ENCODE assay signal across 34 cellular contexts in genomic region chr15:91444656-91445055, GRCh38.
"Had no signal": no experiment of that assay in that cellular context is flagged by ENCODE, and none has a peak within 500 bp of the region (broad histone marks: within the 10 kb centered on the region; RNA-seq: fewer than 3 reads in every experiment).

No MANE protein-coding gene starts in this region.

- H3K4me1 Mint-ChIP-seq: activated CD8-positive, alpha-beta memory T cell treated with anti-CD3 and anti-CD28 coated beads, Interleukin-2, amount 10 ng/mL, durations not matched to agents 7 days and 5 days; activated T-helper 17 cell treated with anti-CD3 and anti-CD28 coated beads, Interleukin-2, amount 50 U/mL, for 72 hours; WTC11 had no signal

- H3K4me2 ChIP-seq: KMS-11 had no signal

- H3K36me3 Mint-ChIP-seq: activated CD8-positive, alpha-beta memory T cell treated with anti-CD3 and anti-CD28 coated beads, Interleukin-2, amount 10 ng/mL, durations not matched to agents 7 days and 5 days; brain had no signal

- H3K27me3 Mint-ChIP-seq: activated CD4-positive, alpha-beta T cell treated with anti-CD3 and anti-CD28 coated beads for 36 hours; activated naive CD8-positive, alpha-beta T cell treated with anti-CD3 and anti-CD28 coated beads for 36 hours; activated T-helper 17 cell treated with anti-CD3 and anti-CD28 coated beads, Interleukin-2, amount 50 U/mL, for 72 hours; brain had no signal

- H3K27ac ChIP-seq: KMS-11 had no signal

- H3K4me3 Mint-ChIP-seq: activated CD4-positive, alpha-beta memory T cell treated with anti-CD3 and anti-CD28 coated beads, Interleukin-2, amount 10 ng/mL, durations not matched to agents 7 days and 5 days; activated CD4-positive, alpha-beta T cell treated with anti-CD3 and anti-CD28 coated beads for 36 hours; activated CD8-positive, alpha-beta memory T cell treated with anti-CD3 and anti-CD28 coated beads, Interleukin-2, amount 10 ng/mL, durations not matched to agents 7 days and 5 days; activated naive CD8-positive, alpha-beta T cell treated with anti-CD3 and anti-CD28 coated beads for 36 hours; activated T-cell treated with anti-CD3 and anti-CD28 coated beads, Interleukin-2, amount 50 U/mL, for 72 hours; activated T-helper 17 cell treated with anti-CD3 and anti-CD28 coated beads, Interleukin-2, amount 50 U/mL, for 72 hours; brain; WTC11 had no signal

- DNase-seq: activated CD4-positive, alpha-beta memory T cell treated with anti-CD3 and anti-CD28 coated beads, Interleukin-2, amount 10 ng/mL, durations not matched to agents 7 days and 5 days; activated CD4-positive, alpha-beta T cell treated with anti-CD3 and anti-CD28 coated beads for 36 hours; activated CD4-positive, alpha-beta T cell treated with anti-CD3 and anti-CD28 coated beads, Interleukin-2, amount 50 U/mL, for 1 hour; activated CD8-positive, alpha-beta memory T cell treated with anti-CD3 and anti-CD28 coated beads for 24 hours; activated CD8-positive, alpha-beta memory T cell treated with anti-CD3 and anti-CD28 coated beads, Interleukin-2, amount 10 ng/mL, durations not matched to agents 7 days and 5 days; activated CD8-positive, alpha-beta memory T cell treated with anti-CD3 and anti-CD28 coated beads, Interleukin-2, amount 50 U/mL, for 48 hours; activated effector memory CD4-positive, alpha-beta T cell treated with anti-CD3 and anti-CD28 coated beads, Interleukin-2, amount 50 U/mL, for 16 hours; activated naive CD4-positive, alpha-beta T cell; activated naive CD4-positive, alpha-beta T cell treated with anti-CD3 and anti-CD28 coated beads, Interleukin-2, amount 50 U/mL, for 16 hours; activated naive CD8-positive, alpha-beta T cell treated with anti-CD3 and anti-CD28 coated beads for 36 hours; activated T-cell treated with anti-CD3 and anti-CD28 coated beads, Interleukin-2, amount 50 U/mL, for 72 hours; amniotic stem cell; aorta; central memory CD4-positive, alpha-beta T cell; NCI-H1092 treated with DMSO at 0.1 percent for 48 hours; NCI-H1417; NCI-H146; NCI-H187; NCI-H2029 treated with DMSO at 0.1 percent for 48 hours; NCI-H2107; NCI-H2171; NCI-H510A; NCI-H526; NCI-H748 treated with DMSO at 0.1 percent for 48 hours; NK-92 treated with Interleukin-12 subunit alpha and Interleukin-12 subunit beta, amount 100 ng/mL, for 24 hours; Right ventricle myocardium superior; SW 1271; T-helper 1 cell; T-helper 2 cell; T-helper 9 cell had no signal

- H3K9ac ChIP-seq: KMS-11 had no signal

- H3K27ac Mint-ChIP-seq: activated CD4-positive, alpha-beta memory T cell treated with anti-CD3 and anti-CD28 coated beads, Interleukin-2, amount 10 ng/mL, durations not matched to agents 7 days and 5 days; activated CD4-positive, alpha-beta T cell treated with anti-CD3 and anti-CD28 coated beads for 36 hours; activated CD8-positive, alpha-beta memory T cell treated with anti-CD3 and anti-CD28 coated beads, Interleukin-2, amount 10 ng/mL, durations not matched to agents 7 days and 5 days; activated naive CD8-positive, alpha-beta T cell treated with anti-CD3 and anti-CD28 coated beads for 36 hours; activated T-cell treated with anti-CD3 and anti-CD28 coated beads, Interleukin-2, amount 50 U/mL, for 72 hours; activated T-helper 17 cell treated with anti-CD3 and anti-CD28 coated beads, Interleukin-2, amount 50 U/mL, for 72 hours; WTC11 had no signal
